ENCODE assay signal across 8 cellular contexts in the genomic region with DNA sequence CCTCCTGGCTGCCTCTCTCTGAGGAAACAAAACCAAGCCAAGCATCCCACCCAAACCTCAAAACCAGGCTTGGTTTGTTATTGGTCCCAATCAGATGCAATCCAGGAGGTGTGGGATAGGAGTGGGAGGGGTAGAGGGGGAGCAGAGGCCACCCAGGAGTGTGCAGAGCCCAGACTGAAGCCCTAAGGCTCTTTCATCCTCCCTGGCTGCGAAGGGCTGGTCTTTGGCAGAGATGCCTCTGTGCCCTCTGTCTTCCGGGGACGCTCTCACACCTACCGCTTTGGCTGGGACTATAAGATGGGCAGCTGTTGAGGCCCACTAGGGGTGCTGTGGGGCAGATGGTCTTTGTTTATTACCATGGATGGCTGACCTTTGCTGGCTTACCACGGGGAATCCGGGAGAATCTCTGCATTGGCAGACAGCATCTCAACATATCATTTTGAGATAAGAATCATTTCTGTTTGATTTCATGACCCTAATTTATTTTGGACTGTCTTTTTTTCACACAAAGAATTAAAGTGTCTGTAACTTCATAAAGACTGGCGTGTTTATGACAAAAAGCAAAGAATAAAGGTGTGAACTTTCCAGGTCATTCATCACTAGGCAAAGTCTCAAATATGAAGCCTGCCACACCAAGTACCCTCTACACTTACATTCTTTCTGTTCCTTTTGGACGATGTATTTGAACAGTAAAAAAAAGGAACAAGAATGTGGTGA. TPM values are rescaled to one million over a fixed set of nuclear protein-coding genes. Genes with fewer than 3 reads are reported as not detected.
DNase-seq lines count a peak whose midpoint lies in the region; ATAC-seq, FAIRE-seq and TF ChIP-seq lines count a peak whose summit lies in the region.

No MANE protein-coding gene starts in this region.

- no peak for FAIRE-seq in astrocyte (lab: Jason Lieb, UNC)

- H3K27me3 ChIP-seq in astrocyte (ENCODE audit: insufficient read depth, low read length), result no peaks in the 10 kb centered on the region

- H3K27me3 Mint-ChIP-seq in astrocyte (ENCODE audit: low read depth, unreplicated experiment), result peaks cover 7% of the 10 kb centered on the region

- peaks cover 9% of the 10 kb centered on the region for H3K4me1 ChIP-seq in astrocyte (ENCODE audit: insufficient read depth, low read length)

- no peak overlapping the region for H3K4me2 ChIP-seq in astrocyte (ENCODE audit: low read length)

- peaks cover 2% of the 10 kb centered on the region for H3K36me3 Mint-ChIP-seq in astrocyte (ENCODE audit: low read depth, unreplicated experiment)

- TF ChIP-seq CTCF in astrocyte (IDR thresholded peaks at IDR 0.05; ENCODE audit: insufficient read depth, low read depth, low read length), result peak; percentile 64

- H4K20me1 ChIP-seq in astrocyte (ENCODE audit: insufficient read depth, low read length), result no peaks in the 10 kb centered on the region

- H2AFZ ChIP-seq in astrocyte (ENCODE audit: low read depth, low read length), result peak overlapping the region; percentile 19

- no peaks in the 10 kb centered on the region for H3K79me2 ChIP-seq in astrocyte (ENCODE audit: insufficient read depth, low read length)

- DNase-seq in DMS 273 (lab: John Stamatoyannopoulos, UW; ENCODE audit: unreplicated experiment), result peak; percentile 97
- DNase-seq in OCI-M1 (lab: John Stamatoyannopoulos, UW), result peak; percentile 42
- no peak for DNase-seq in astrocyte (ENCODE audit: low read depth)
- peak; percentile 81 for DNase-seq in iPS-NIHi11 (ENCODE audit: low spot score)
- DNase-seq in substantia nigra (lab: John Stamatoyannopoulos, UW), result peak in 24 of 49 donors; percentile 11 to 66 (median 32)
- no peak for DNase-seq in GF-D8 (lab: John Stamatoyannopoulos, UW)

- no peak overlapping the region for H3K4me3 Mint-ChIP-seq in astrocyte (ENCODE audit: unreplicated experiment)

- H3K9me3 Mint-ChIP-seq in astrocyte (ENCODE audit: unreplicated experiment), result peaks cover 4% of the 10 kb centered on the region

- no peaks in the 10 kb centered on the region for H3K36me3 ChIP-seq in astrocyte (ENCODE audit: insufficient read depth, low read length)

- H3K9me3 ChIP-seq in astrocyte (ENCODE audit: insufficient read depth, low read depth, low read length), result no peaks in the 10 kb centered on the region

- peaks cover 13% of the 10 kb centered on the region for H3K4me1 Mint-ChIP-seq in astrocyte (ENCODE audit: low read depth, unreplicated experiment)

- peak overlapping the region; percentile 53 for H3K27ac Mint-ChIP-seq in astrocyte (ENCODE audit: unreplicated experiment)

- H3K27ac ChIP-seq in astrocyte (ENCODE audit: low read depth, low read length) (no peak overlapping the region), substantia nigra (ENCODE audit: low read depth, low read length, poor library complexity, severe bottlenecking) (peak overlapping the region; percentile 27)

- ATAC-seq in GM19372 (IDR thresholded peaks at IDR 0.05; ENCODE audit: low read depth, unreplicated experiment), result peak; percentile 82
- peak; percentile 58 for ATAC-seq in HG03469 (IDR thresholded peaks at IDR 0.05; ENCODE audit: unreplicated experiment)

- no peak overlapping the region for H3K4me3 ChIP-seq in astrocyte (ENCODE audit: insufficient read depth, low read depth, low read length)

- H3K9ac ChIP-seq in astrocyte (ENCODE audit: low read length), result no peak overlapping the region

RNA-seq across cellular contexts. Expression of a gene that starts 6.5 kb away (rescaled TPM):
- 41.7 and 42.1 TPM in 2 replicates for total RNA-seq in astrocyte

RNA-seq across cellular contexts. Expression of a gene that starts 25.7 kb away (rescaled TPM):
- total RNA-seq in astrocyte, result 11.5 and 12.4 TPM in 2 replicates

RNA-seq across cellular contexts. Expression of a gene that starts 49.4 kb away (rescaled TPM):
- total RNA-seq in astrocyte, result 218 and 254 TPM in 2 replicates

Comparison
In these comparisons a context has a peak if more than half of its experiments do, and no peak if none do; other contexts are left out.
1. DNase-seq: peak in DMS 273 (single experiment), OCI-M1 (single experiment) and iPS-NIHi11 (single experiment); none in astrocyte (single experiment) and GF-D8 (single experiment).